In the genomic region with DNA sequence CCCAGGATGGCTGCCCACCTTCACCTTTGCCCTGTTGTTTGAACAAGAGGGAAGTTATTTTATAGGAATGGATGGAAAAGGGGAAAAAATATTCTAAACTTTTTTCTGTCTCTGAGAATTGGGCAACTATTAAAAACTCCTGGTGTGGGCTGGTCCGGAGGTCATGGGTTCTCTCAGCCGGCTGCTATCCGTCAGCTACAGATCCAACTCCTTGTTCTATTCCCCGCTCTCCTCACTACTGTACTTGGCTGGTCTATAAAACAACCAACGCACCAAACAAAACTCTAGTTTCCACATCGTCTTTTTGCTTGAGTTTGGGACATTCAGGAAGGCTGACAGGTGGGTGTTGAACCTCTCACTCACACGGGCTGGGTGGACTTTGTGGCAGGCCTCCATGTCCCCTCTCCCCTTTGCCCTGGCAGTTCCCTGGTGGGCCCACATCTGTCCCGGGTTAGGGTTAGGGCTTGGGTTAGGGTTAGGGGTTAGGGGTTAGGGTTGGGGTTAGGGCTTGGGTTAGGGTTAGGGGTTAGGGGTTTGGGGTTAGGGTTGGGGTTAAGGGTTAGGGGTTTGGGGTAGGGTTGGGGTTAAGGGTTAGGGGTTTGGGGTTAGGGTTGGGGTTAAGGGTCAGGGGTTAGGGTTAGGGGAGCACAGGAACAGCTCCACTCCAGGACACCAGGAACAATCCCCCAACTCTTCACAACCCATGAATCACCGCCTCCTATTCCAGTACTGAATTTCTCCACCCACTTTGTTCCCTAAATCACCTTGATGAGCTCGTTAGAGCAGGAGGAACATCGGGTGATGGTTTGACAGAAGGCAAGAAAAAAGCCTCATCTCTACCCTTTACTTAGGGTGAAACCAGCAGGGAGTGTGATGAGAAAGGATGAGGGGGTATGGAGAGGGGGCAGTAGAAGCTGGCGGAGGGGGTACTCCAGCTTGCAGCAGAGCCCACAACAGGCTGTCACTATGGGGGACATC, we compare ENCODE assay signal across 17 cellular contexts.
"Had no signal": no experiment of that assay in that cellular context is flagged by ENCODE, and none has a peak within 500 bp of the region (broad histone marks: within the 10 kb centered on the region; RNA-seq: fewer than 3 reads in every experiment).

No MANE protein-coding gene starts in this region.

- FAIRE-seq: frontal cortex, TTC549 had no signal

- H3K27me3 ChIP-seq: breast epithelium, ovary, vagina had no signal

- H3K4me3 ChIP-seq: breast epithelium, ovary, tibial artery, vagina had no signal

- H3K4me1 ChIP-seq: breast epithelium, heart left ventricle, tibial artery, vagina had no signal

- H3K27ac ChIP-seq: breast epithelium, ovary, tibial artery, vagina had no signal

- H3K27ac Mint-ChIP-seq: activated CD8-positive, alpha-beta T cell treated with anti-CD3 and anti-CD28 coated beads, Interleukin-2, amount 10 ng/mL, durations not matched to agents 7 days and 5 days; activated naive CD8-positive, alpha-beta T cell treated with anti-CD3 and anti-CD28 coated beads, Interleukin-2, amount 50 U/mL, for 24 hours; endodermal cell; stimulated activated memory B cell treated with anti-CD40 and anti-IgM and Interleukin-4, amounts not matched to agents 10 μg/mL and 1 μg/mL and 100 μg/mL, for 72 hours; WTC11 had no signal

- H3K9me3 ChIP-seq: breast epithelium, heart left ventricle, ovary, tibial artery, vagina had no signal

- H3K4me3 Mint-ChIP-seq: activated CD8-positive, alpha-beta T cell treated with anti-CD3 and anti-CD28 coated beads, Interleukin-2, amount 10 ng/mL, durations not matched to agents 7 days and 5 days; activated naive CD8-positive, alpha-beta T cell treated with anti-CD3 and anti-CD28 coated beads, Interleukin-2, amount 50 U/mL, for 24 hours; endodermal cell; stimulated activated memory B cell treated with anti-CD40 and anti-IgM and Interleukin-4, amounts not matched to agents 10 μg/mL and 1 μg/mL and 100 μg/mL, for 72 hours; WTC11 had no signal

- H3K36me3 ChIP-seq: breast epithelium, heart left ventricle, ovary, tibial artery, vagina had no signal

- H3K4me1 Mint-ChIP-seq: activated naive CD8-positive, alpha-beta T cell treated with anti-CD3 and anti-CD28 coated beads, Interleukin-2, amount 50 U/mL, for 24 hours; stimulated activated memory B cell treated with anti-CD40 and anti-IgM and Interleukin-4, amounts not matched to agents 10 μg/mL and 1 μg/mL and 100 μg/mL, for 72 hours had no signal

- DNase-seq: activated CD4-positive, alpha-beta T cell treated with anti-CD3 and anti-CD28 coated beads for 4 hours; activated CD8-positive, alpha-beta T cell treated with anti-CD3 and anti-CD28 coated beads, Interleukin-2, amount 10 ng/mL, durations not matched to agents 7 days and 5 days; activated naive CD4-positive, alpha-beta T cell treated with Interleukin-2 at 50 U/mL for 16 hours; activated naive CD8-positive, alpha-beta T cell treated with anti-CD3 and anti-CD28 coated beads, Interleukin-2, amount 50 U/mL, for 24 hours; endodermal cell; mesendoderm; stimulated activated CD4-positive, alpha-beta T cell treated with anti-CD3 and anti-CD28 coated beads, Interleukin-2, amount 100 ng/mL, for 48 hours; SW 1271 had no signal

- H3K9me3 Mint-ChIP-seq: activated naive CD8-positive, alpha-beta T cell treated with anti-CD3 and anti-CD28 coated beads, Interleukin-2, amount 50 U/mL, for 24 hours; endodermal cell; stimulated activated memory B cell treated with anti-CD40 and anti-IgM and Interleukin-4, amounts not matched to agents 10 μg/mL and 1 μg/mL and 100 μg/mL, for 72 hours; WTC11 had no signal

- H3K36me3 Mint-ChIP-seq: stimulated activated memory B cell treated with anti-CD40 and anti-IgM and Interleukin-4, amounts not matched to agents 10 μg/mL and 1 μg/mL and 100 μg/mL, for 72 hours; WTC11 had no signal

- ATAC-seq: activated CD8-positive, alpha-beta T cell treated with anti-CD3 and anti-CD28 coated beads, Interleukin-2, amount 10 ng/mL, durations not matched to agents 7 days and 5 days; activated naive CD8-positive, alpha-beta T cell treated with anti-CD3 and anti-CD28 coated beads, Interleukin-2, amount 50 U/mL, for 24 hours; stimulated activated memory B cell treated with anti-CD40 and anti-IgM and Interleukin-4, amounts not matched to agents 10 μg/mL and 1 μg/mL and 100 μg/mL, for 72 hours; WTC11 had no signal
